ENCODE assay signal across 11 cellular contexts in the genomic region with DNA sequence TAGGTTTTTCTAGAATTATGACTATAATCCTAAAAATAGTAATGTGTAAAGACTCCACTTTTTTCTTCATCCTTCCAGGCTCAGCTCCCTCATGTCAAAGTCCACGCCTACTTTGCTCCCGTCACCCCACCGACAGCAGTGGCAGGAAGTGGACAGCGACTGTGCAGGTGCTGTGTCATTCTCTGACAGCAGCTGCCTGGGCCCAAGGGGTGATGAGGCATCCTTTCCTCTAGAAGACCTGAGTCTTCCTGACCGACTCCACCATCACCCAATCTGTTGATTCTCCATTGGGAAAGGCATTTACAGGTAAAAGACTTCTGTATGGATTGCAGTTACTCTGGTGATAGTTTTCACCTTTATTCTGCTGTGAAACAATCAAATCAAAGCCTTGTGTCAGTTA. TPM values are rescaled to one million over a fixed set of nuclear protein-coding genes. Genes with fewer than 3 reads are reported as not detected.
DNase-seq lines count a peak whose midpoint lies in the region; ATAC-seq, FAIRE-seq and TF ChIP-seq lines count a peak whose summit lies in the region.
"Had no signal": no experiment of that assay in that cellular context is flagged by ENCODE, and none has a peak within 500 bp of the region (broad histone marks: within the 10 kb centered on the region; RNA-seq: fewer than 3 reads in every experiment).

No MANE protein-coding gene starts in this region.

- H3K4me2 ChIP-seq in IMR-90 (ENCODE audit: low read depth, low read length) = no peak overlapping the region
- H3K4me2 ChIP-seq in astrocyte (ENCODE audit: low read length) = no peak overlapping the region
- H3K4me2 ChIP-seq: KMS-11 had no signal

- peak; percentile 26 for FAIRE-seq in astrocyte (lab: Jason Lieb, UNC)

- H2BK5ac ChIP-seq in IMR-90 (ENCODE audit: low read depth, low read length, poor library complexity, severe bottlenecking) = no peak overlapping the region

- peaks cover 9% of the 10 kb centered on the region; the same call in 1 of the 2 replicates for H3K9me1 ChIP-seq in IMR-90 (ENCODE audit: insufficient read depth, low read length)

- no peaks in the 10 kb centered on the region for H3K27me3 ChIP-seq in IMR-90 (ENCODE audit: control insufficient read depth, insufficient read depth, low read length)
- no peaks in the 10 kb centered on the region for H3K27me3 ChIP-seq in astrocyte (ENCODE audit: insufficient read depth, low read length)
- no peaks in the 10 kb centered on the region for H3K27me3 ChIP-seq in vagina
- no peaks in the 10 kb centered on the region for H3K27me3 ChIP-seq in gastroesophageal sphincter

- WGBS in IMR-90 (ENCODE audit: extremely low coverage in 2 of 2, insufficient read length in 1 of 2), 2 experiments = no CpG with 5 or more reads among the region's 5 CpGs
- WGBS in gastroesophageal sphincter (ENCODE audit: low coverage in 1 of 2), 2 donors = 70 to 73% methylated on average over 2 to 5 of the region's 5 CpGs

- no peak overlapping the region for H3K4ac ChIP-seq in IMR-90 (ENCODE audit: low read depth, low read length)

- no peak overlapping the region for H3K14ac ChIP-seq in IMR-90 (replicated peaks; ENCODE audit: low read depth, low read length)

- H2BK15ac ChIP-seq in IMR-90 (ENCODE audit: low read depth, low read length) = no peak overlapping the region

- H3K56ac ChIP-seq in IMR-90 (ENCODE audit: extremely low read depth, insufficient read depth, low read length) = no peak overlapping the region

- no peaks in the 10 kb centered on the region for H3K27me3 Mint-ChIP-seq in astrocyte (ENCODE audit: low read depth, unreplicated experiment)

- no peak overlapping the region for H3K18ac ChIP-seq in IMR-90 (ENCODE audit: low read depth, low read length)

- peaks cover 15% of the 10 kb centered on the region for H3K36me3 Mint-ChIP-seq in astrocyte (ENCODE audit: low read depth, unreplicated experiment)

- H3K9me3 ChIP-seq in IMR-90 (ENCODE audit: control insufficient read depth, insufficient read depth, low read length) = no peaks in the 10 kb centered on the region
- H3K9me3 ChIP-seq in astrocyte (ENCODE audit: insufficient read depth, low read depth, low read length) = no peaks in the 10 kb centered on the region
- no peaks in the 10 kb centered on the region for H3K9me3 ChIP-seq in vagina
- no peaks in the 10 kb centered on the region for H3K9me3 ChIP-seq in gastroesophageal sphincter

- no peak overlapping the region for H2AK5ac ChIP-seq in IMR-90 (ENCODE audit: low read depth, low read length)

- H4K20me1 ChIP-seq in IMR-90 (ENCODE audit: insufficient read depth, low read length) (no peaks in the 10 kb centered on the region), astrocyte (ENCODE audit: insufficient read depth, low read length) (peaks cover 6% of the 10 kb centered on the region)

- peaks cover 19 to 40% of the 10 kb centered on the region in 2 experiments; a peak in 3 of 4 replicates for H3K79me1 ChIP-seq in IMR-90 (ENCODE audit: low read depth in 1 of 2, low read length in 2 of 2)

- peak; percentile 20 for DNase-seq in IMR-90
- no peak for DNase-seq in astrocyte (ENCODE audit: low read depth)
- DNase-seq in stimulated activated CD4-positive, alpha-beta T cell treated with anti-CD3 and anti-CD28 coated beads, Interleukin-4, amount 100 ng/mL, for 48 hours (ENCODE audit: low read depth in 2 of 2) = peak; percentile 16 to 20
- no peak for DNase-seq in vagina (ENCODE audit: extremely low spot score in 2 of 2)
- no peak for DNase-seq in KG1 (lab: John Stamatoyannopoulos, UW)
- DNase-seq: NCI-H524 treated with DMSO at 0.1 percent for 48 hours had no signal

- peaks cover 28% of the 10 kb centered on the region for H3K36me3 ChIP-seq in IMR-90 (ENCODE audit: control insufficient read depth, insufficient read depth, low read length)
- peaks cover 47% of the 10 kb centered on the region for H3K36me3 ChIP-seq in astrocyte (ENCODE audit: insufficient read depth, low read length)
- H3K36me3 ChIP-seq in vagina = peaks cover 0 to 28% of the 10 kb centered on the region in 2 donors
- peaks cover 0 to 85% of the 10 kb centered on the region in 2 donors for H3K36me3 ChIP-seq in gastroesophageal sphincter

- no peak overlapping the region for H4K5ac ChIP-seq in IMR-90 (ENCODE audit: low read depth, low read length)

- H3K23ac ChIP-seq in IMR-90 (ENCODE audit: low read depth, low read length) = no peak overlapping the region

- H4K91ac ChIP-seq in IMR-90 (ENCODE audit: insufficient read depth, low read depth, low read length) = no peak overlapping the region

- H3K4me3 Mint-ChIP-seq in astrocyte (ENCODE audit: unreplicated experiment) = no peak overlapping the region
- H3K4me3 Mint-ChIP-seq: nephron had no signal

- BruUV-seq in IMR-90 (replicated peaks; lab: Mats Ljungman, UMichigan) = no TSS peak

- H3K79me2 ChIP-seq in astrocyte (ENCODE audit: insufficient read depth, low read length) = no peaks in the 10 kb centered on the region

- TF ChIP-seq RAD21 in IMR-90 (IDR thresholded peaks at IDR 0.05; ENCODE audit: low read length) = no peak

- ATAC-seq in IMR-90 (ENCODE audit: low read depth) (no peak), GM18498 (IDR thresholded peaks at IDR 0.05; ENCODE audit: unreplicated experiment) (no peak), gastroesophageal sphincter (no peak)
- peak; percentile 98 to 99 for ATAC-seq in activated CD4-positive, CD25-positive, alpha-beta regulatory T cell treated with anti-CD3 and anti-CD28 coated beads, Interleukin-2, amount 50 U/mL, for 24 hours

- H3K9ac ChIP-seq in IMR-90 (ENCODE audit: low read depth, low read length) (no peak overlapping the region), astrocyte (ENCODE audit: low read length) (no peak overlapping the region)
- H3K9ac ChIP-seq: KMS-11 had no signal

- no peak for TF ChIP-seq CTCF in IMR-90 (conservative IDR thresholded peaks at IDR 0.05; ENCODE audit: low read depth, low read length)
- TF ChIP-seq CTCF in astrocyte (IDR thresholded peaks at IDR 0.05; ENCODE audit: insufficient read depth, low read depth, low read length) = no peak
- TF ChIP-seq CTCF in vagina (IDR thresholded peaks at IDR 0.05) = no peak
- no peak for TF ChIP-seq CTCF in gastroesophageal sphincter (IDR thresholded peaks at IDR 0.05)

- no peaks in the 10 kb centered on the region for H3K9me3 Mint-ChIP-seq in astrocyte (ENCODE audit: unreplicated experiment)
- H3K9me3 Mint-ChIP-seq: nephron had no signal

- H3K4me1 ChIP-seq in IMR-90 (ENCODE audit: control insufficient read depth, insufficient read depth, low read length) (no peaks in the 10 kb centered on the region), astrocyte (ENCODE audit: insufficient read depth, low read length) (no peaks in the 10 kb centered on the region), vagina (no peaks in the 10 kb centered on the region), gastroesophageal sphincter (peaks cover 0 to 4% (median 0%) of the 10 kb centered on the region in 3 donors)

- no peak overlapping the region for H4K8ac ChIP-seq in IMR-90 (ENCODE audit: low read depth in 2 of 2, low read length in 2 of 2)

- CTCF ChIA-PET in IMR-90 (lab: Yijun Ruan, JAX) = no interaction called here

- H3K27ac Mint-ChIP-seq in astrocyte (ENCODE audit: unreplicated experiment) = no peak overlapping the region
- H3K27ac Mint-ChIP-seq: nephron had no signal

- H3K27ac ChIP-seq in IMR-90 (ENCODE audit: insufficient read depth, low read length) (no peak overlapping the region), astrocyte (ENCODE audit: low read depth, low read length) (no peak overlapping the region), vagina (no peak overlapping the region), gastroesophageal sphincter (no peak overlapping the region)
- H3K27ac ChIP-seq: KMS-11 had no signal

- in situ Hi-C loops in IMR-90 (cut with MboI; ENCODE audit: low sequenced_read_pairs) = no loop called here

- dilution Hi-C loops in IMR-90 (cut with HindIII; ENCODE audit: low sequenced_read_pairs, unreplicated experiment) = loop anchor here (25.0 kb wide), 1 partner anchor 248 kb away; no protein-coding TSS in a partner anchor

- TF ChIP-seq POLR2A in IMR-90 (IDR thresholded peaks at IDR 0.05; ENCODE audit: low read depth, low read length) (no peak), vagina (IDR thresholded peaks at IDR 0.05) (no peak), gastroesophageal sphincter (IDR thresholded peaks at IDR 0.05) (no peak)

- H3K4me3 ChIP-seq in IMR-90 (ENCODE audit: insufficient read depth, low read depth, low read length) (no peak overlapping the region), astrocyte (ENCODE audit: insufficient read depth, low read depth, low read length) (no peak overlapping the region), vagina (no peak overlapping the region), gastroesophageal sphincter (no peak overlapping the region)

- intact Hi-C loops in IMR-90 (cut with micrococcal nuclease) = no loop called here
- intact Hi-C loops in vagina (cut with DNase I) = no loop called here

- POLR2A ChIA-PET in IMR-90 (lab: Charles Lee; ENCODE audit: unreplicated experiment) = no interaction called here

- H2AFZ ChIP-seq in IMR-90 (replicated peaks; ENCODE audit: low read length, poor library complexity) = no peak overlapping the region
- no peak overlapping the region for H2AFZ ChIP-seq in astrocyte (ENCODE audit: low read depth, low read length)

- no peak overlapping the region for H2BK120ac ChIP-seq in IMR-90 (ENCODE audit: low read depth, low read length)

- H2BK20ac ChIP-seq in IMR-90 (ENCODE audit: low read depth, low read length) = no peak overlapping the region

- TF ChIP-seq EP300 in gastroesophageal sphincter (IDR thresholded peaks at IDR 0.05) = no peak

- H2AK9ac ChIP-seq in IMR-90 (replicated peaks; ENCODE audit: low read depth, low read length, poor library complexity) = no peak overlapping the region

- H3K4me1 Mint-ChIP-seq in astrocyte (ENCODE audit: low read depth, unreplicated experiment) = peaks cover 6% of the 10 kb centered on the region
- H3K4me1 Mint-ChIP-seq: nephron had no signal

TF ChIP-seq in IMR-90, 13 proteins besides CTCF, POLR2A, EP300 and RAD21 (continues in another document):
- TF ChIP-seq USF2 (IDR thresholded peaks at IDR 0.05; ENCODE audit: low read depth, low read length) (no peak), MAFK (IDR thresholded peaks at IDR 0.05; ENCODE audit: low read depth, low read length) (no peak), CEBPB (IDR thresholded peaks at IDR 0.05; ENCODE audit: low read depth, low read length) (no peak)

RNA-seq across cellular contexts. Expression of gene UBP1, which starts 54.8 kb away (rescaled TPM):
- total RNA-seq in IMR-90 (2012; rRNA removed) (56.3 and 68.6 TPM in 2 replicates), astrocyte (65.5 and 79.3 TPM in 2 replicates), vagina (52.1 TPM), gastroesophageal sphincter (10 to 100 TPM; 73.6 to 95.2 (median 80.6) TPM)
- polyA plus RNA-seq in IMR-90 (2012; rRNA removed) = 69.1 and 73.8 TPM in 2 replicates
- polyA plus RNA-seq in IMR-90 (2012; cell fraction: cytosol; rRNA removed) = 12.4 and 31.0 TPM in 2 replicates
- 45.9 and 251 TPM in 2 replicates for polyA plus RNA-seq in IMR-90 (2012; cell fraction: nucleus; rRNA removed; ENCODE audit: low replicate concordance)

Comparison
In these comparisons a context has a peak if more than half of its experiments do, and no peak if none do; other contexts are left out.
1. ATAC-seq: peak in activated CD4-positive, CD25-positive, alpha-beta regulatory T cell treated with anti-CD3 and anti-CD28 coated beads, Interleukin-2, amount 50 U/mL, for 24 hours (2 of 2); none in IMR-90 (single experiment), GM18498 (single experiment) and gastroesophageal sphincter (single experiment).
2. DNase-seq: peak in IMR-90 (single experiment) and stimulated activated CD4-positive, alpha-beta T cell treated with anti-CD3 and anti-CD28 coated beads, Interleukin-4, amount 100 ng/mL, for 48 hours (2 of 2); none in astrocyte (single experiment), vagina (0 of 2) and KG1 (single experiment).